ENCODE assay signal across 11 cellular contexts in genomic region chr20:10169752-10170151, GRCh38. TPM values are rescaled to one million over a fixed set of nuclear protein-coding genes. Genes with fewer than 3 reads are reported as not detected.
"Had no signal": no experiment of that assay in that cellular context is flagged by ENCODE, and none has a peak within 500 bp of the region (broad histone marks: within the 10 kb centered on the region; RNA-seq: fewer than 3 reads in every experiment).

No MANE protein-coding gene starts in this region.

- H3K4me1 ChIP-seq: HAP-1 had no signal

- H3K4me3 ChIP-seq: GM23248, GM23338, HAP-1 had no signal

- H3K36me3 ChIP-seq: HAP-1 had no signal

- H3K9me3 ChIP-seq: HAP-1 had no signal

- H3K27ac ChIP-seq: GM23248 had no signal

- H2AFZ ChIP-seq: GM23248, GM23338 had no signal

- H3K9ac ChIP-seq: GM23248 had no signal

- ATAC-seq: GM23338, HCT116 had no signal

- DNase-seq: GM23248, GOT3, H7, H9, HCEC 1CT, HFFc6 had no signal

- FAIRE-seq: H1, H54 had no signal

- H3K4me2 ChIP-seq: GM23338 had no signal

RNA-seq across cellular contexts. Expression of gene SNAP25, which starts 48.9 kb away (rescaled TPM):
- total RNA-seq: GM23248 had no signal
